ENCODE assay signal across 1 cellular context in the genomic region with DNA sequence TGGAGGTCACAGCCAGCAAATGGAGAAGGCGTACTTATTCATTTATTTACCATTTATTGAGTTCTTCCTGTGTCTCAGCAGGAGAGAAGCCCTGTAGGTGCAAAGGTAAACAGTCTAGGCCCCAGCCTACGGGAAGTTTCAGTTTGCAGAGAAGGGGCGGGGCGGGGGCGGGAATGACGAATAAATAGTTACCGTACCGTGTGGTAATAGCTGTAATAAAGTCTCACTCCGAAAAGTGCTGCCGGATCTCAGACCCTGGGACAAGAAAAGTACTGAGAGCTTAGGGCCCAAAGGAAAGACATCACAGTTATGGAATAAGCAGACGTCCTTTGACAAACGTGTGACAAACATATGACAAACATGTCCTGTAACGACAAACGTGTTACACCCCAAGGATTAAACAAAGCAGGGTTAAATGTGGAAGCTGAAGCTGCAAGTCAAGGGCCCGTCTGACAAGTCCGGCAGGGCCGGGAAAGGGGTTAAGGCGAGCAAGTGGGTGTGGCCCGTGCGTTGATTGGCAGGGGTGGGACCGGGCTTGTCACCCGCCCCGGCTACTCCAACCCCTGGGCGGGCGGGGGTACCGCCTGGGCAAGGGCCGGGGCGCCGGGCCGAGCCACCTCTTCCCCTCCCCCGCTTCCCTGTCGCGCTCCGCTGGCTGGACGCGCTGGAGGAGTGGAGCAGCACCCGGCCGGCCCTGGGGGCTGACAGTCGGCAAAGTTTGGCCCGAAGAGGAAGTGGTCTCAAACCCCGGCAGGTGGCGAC.
TF ChIP-seq lines count a peak whose summit lies in the region.

A gene with protein sequence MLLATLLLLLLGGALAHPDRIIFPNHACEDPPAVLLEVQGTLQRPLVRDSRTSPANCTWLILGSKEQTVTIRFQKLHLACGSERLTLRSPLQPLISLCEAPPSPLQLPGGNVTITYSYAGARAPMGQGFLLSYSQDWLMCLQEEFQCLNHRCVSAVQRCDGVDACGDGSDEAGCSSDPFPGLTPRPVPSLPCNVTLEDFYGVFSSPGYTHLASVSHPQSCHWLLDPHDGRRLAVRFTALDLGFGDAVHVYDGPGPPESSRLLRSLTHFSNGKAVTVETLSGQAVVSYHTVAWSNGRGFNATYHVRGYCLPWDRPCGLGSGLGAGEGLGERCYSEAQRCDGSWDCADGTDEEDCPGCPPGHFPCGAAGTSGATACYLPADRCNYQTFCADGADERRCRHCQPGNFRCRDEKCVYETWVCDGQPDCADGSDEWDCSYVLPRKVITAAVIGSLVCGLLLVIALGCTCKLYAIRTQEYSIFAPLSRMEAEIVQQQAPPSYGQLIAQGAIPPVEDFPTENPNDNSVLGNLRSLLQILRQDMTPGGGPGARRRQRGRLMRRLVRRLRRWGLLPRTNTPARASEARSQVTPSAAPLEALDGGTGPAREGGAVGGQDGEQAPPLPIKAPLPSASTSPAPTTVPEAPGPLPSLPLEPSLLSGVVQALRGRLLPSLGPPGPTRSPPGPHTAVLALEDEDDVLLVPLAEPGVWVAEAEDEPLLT (plus strand): TSS at position 541 of the 762 bp plus-strand sequence. CDS start 564 bp downstream, outside the sequence.

TF ChIP-seq in HepG2, 621 proteins besides CTCF, POLR2A, EP300 and RAD21 (continued from another document and continues in another):
- TF ChIP-seq, protein P1, sequence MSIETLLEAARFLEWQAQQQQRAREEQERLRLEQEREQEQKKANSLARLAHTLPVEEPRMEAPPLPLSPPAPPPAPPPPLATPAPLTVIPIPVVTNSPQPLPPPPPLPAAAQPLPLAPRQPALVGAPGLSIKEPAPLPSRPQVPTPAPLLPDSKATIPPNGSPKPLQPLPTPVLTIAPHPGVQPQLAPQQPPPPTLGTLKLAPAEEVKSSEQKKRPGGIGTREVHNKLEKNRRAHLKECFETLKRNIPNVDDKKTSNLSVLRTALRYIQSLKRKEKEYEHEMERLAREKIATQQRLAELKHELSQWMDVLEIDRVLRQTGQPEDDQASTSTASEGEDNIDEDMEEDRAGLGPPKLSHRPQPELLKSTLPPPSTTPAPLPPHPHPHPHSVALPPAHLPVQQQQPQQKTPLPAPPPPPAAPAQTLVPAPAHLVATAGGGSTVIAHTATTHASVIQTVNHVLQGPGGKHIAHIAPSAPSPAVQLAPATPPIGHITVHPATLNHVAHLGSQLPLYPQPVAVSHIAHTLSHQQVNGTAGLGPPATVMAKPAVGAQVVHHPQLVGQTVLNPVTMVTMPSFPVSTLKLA (IDR thresholded peaks at IDR 0.05): no peak
- TF ChIP-seq SIX4 (CRISPR knock-in tag; IDR thresholded peaks at IDR 0.05) (peak; percentile 89), ZNF253 (CRISPR knock-in tag; IDR thresholded peaks at IDR 0.05; ENCODE audit: borderline replicate concordance) (peak; percentile 77; the same call in 1 of the 2 replicates), SP5 (CRISPR knock-in tag; IDR thresholded peaks at IDR 0.05; ENCODE audit: borderline replicate concordance, low read depth) (peak; percentile 96), GATAD1 (CRISPR knock-in tag; IDR thresholded peaks at IDR 0.05) (peak; percentile 63), TCF7L2 (IDR thresholded peaks at IDR 0.05; ENCODE audit: low read depth, low read length) (no peak), HDAC2 (CRISPR knock-in tag; IDR thresholded peaks at IDR 0.05) (peak; percentile 81), PCBP1 (IDR thresholded peaks at IDR 0.05; ENCODE audit: borderline replicate concordance, low read depth, low read length) (peak; percentile 74; the same call in 1 of the 2 replicates), POLR2AphosphoS5 (IDR thresholded peaks at IDR 0.05; ENCODE audit: low read depth, low read length) (peak; percentile 80), CC2D1A (CRISPR knock-in tag; IDR thresholded peaks at IDR 0.05) (peak; percentile 80; the same call in 1 of the 2 replicates), RFX1 (IDR thresholded peaks at IDR 0.05) (no peak), MYNN (CRISPR knock-in tag; IDR thresholded peaks at IDR 0.05; ENCODE audit: low read depth) (no peak; the same call in 1 of the 2 replicates), SNAI1 (CRISPR knock-in tag; IDR thresholded peaks at IDR 0.05; ENCODE audit: borderline replicate concordance) (peak; percentile 98; the same call in 1 of the 2 replicates), SUZ12 (IDR thresholded peaks at IDR 0.05; ENCODE audit: low read depth, low read length) (no peak), HNRNPL (IDR thresholded peaks at IDR 0.05; ENCODE audit: low read depth, low read length) (peak; percentile 78; the same call in 1 of the 2 replicates), ZNF567 (CRISPR knock-in tag; IDR thresholded peaks at IDR 0.05; ENCODE audit: borderline replicate concordance) (no peak; the same call in 1 of the 2 replicates), HES4 (CRISPR knock-in tag; IDR thresholded peaks at IDR 0.05; ENCODE audit: borderline replicate concordance) (0 out of 2 replicates have a peak, but pooled peaks have one; percentile 56), MEIS2 (CRISPR knock-in tag; IDR thresholded peaks at IDR 0.05) (peak; percentile 99), NFE2 (CRISPR knock-in tag; IDR thresholded peaks at IDR 0.05) (no peak), ZNF746 (CRISPR knock-in tag; IDR thresholded peaks at IDR 0.05) (peak; percentile 89; the same call in 1 of the 2 replicates), ZNF432 (CRISPR knock-in tag; IDR thresholded peaks at IDR 0.05; ENCODE audit: borderline replicate concordance) (no peak), TOE1 (CRISPR knock-in tag; IDR thresholded peaks at IDR 0.05) (peak; percentile 81; the same call in 1 of the 2 replicates), CEBPG (CRISPR knock-in tag; IDR thresholded peaks at IDR 0.05) (no peak; the same call in 1 of the 2 replicates), KLF11 (CRISPR knock-in tag; IDR thresholded peaks at IDR 0.05) (peak; percentile 39; the same call in 1 of the 2 replicates), PAWR (CRISPR knock-in tag; IDR thresholded peaks at IDR 0.05; ENCODE audit: borderline replicate concordance) (no peak), ZNF557 (CRISPR knock-in tag; IDR thresholded peaks at IDR 0.05) (0 out of 2 replicates have a peak, but pooled peaks have one; percentile 78), ZFP62 (CRISPR knock-in tag; IDR thresholded peaks at IDR 0.05) (no peak; the same call in 1 of the 2 replicates), ASH2L (IDR thresholded peaks at IDR 0.05; ENCODE audit: insufficient read length, low read depth, low read length) (peak; percentile 99), TP53 (CRISPR knock-in tag; conservative IDR thresholded peaks at IDR 0.05) (0 out of 2 replicates have a peak, but pooled peaks have one; percentile 66), CEBPB (IDR thresholded peaks at IDR 0.05; ENCODE audit: borderline replicate concordance, low read depth, low read length) (peak; percentile 18; the same call in 1 of the 2 replicates), ZNF891 (CRISPR knock-in tag; IDR thresholded peaks at IDR 0.05) (peak; percentile 92), GLI4 (CRISPR knock-in tag; IDR thresholded peaks at IDR 0.05; ENCODE audit: borderline replicate concordance) (peak; percentile 97; the same call in 1 of the 2 replicates), ZNF30 (CRISPR knock-in tag; IDR thresholded peaks at IDR 0.05) (0 out of 2 replicates have a peak, but pooled peaks have one; percentile 24), MBD4 (IDR thresholded peaks at IDR 0.05; ENCODE audit: borderline replicate concordance, low read length) (no peak; the same call in 1 of the 2 replicates), ZFX (CRISPR knock-in tag; IDR thresholded peaks at IDR 0.05; ENCODE audit: low read depth) (peak; percentile 93), JARID2 (CRISPR knock-in tag; IDR thresholded peaks at IDR 0.05; ENCODE audit: insufficient replicate concordance) (no peak), TEAD2 (CRISPR knock-in tag; IDR thresholded peaks at IDR 0.05) (peak; percentile 69; the same call in 1 of the 2 replicates), ZNF549 (CRISPR knock-in tag; IDR thresholded peaks at IDR 0.05) (no peak), FOXK2 (IDR thresholded peaks at IDR 0.05) (0 out of 2 replicates have a peak, but pooled peaks have one; percentile 35), TAF1 (CRISPR knock-in tag; IDR thresholded peaks at IDR 0.05) (peak; percentile 87), NR2F6 (IDR thresholded peaks at IDR 0.05) (peak; percentile 88), NR2F6 (CRISPR knock-in tag; IDR thresholded peaks at IDR 0.05) (peak; percentile 87)
- TF ChIP-seq, protein P2, sequence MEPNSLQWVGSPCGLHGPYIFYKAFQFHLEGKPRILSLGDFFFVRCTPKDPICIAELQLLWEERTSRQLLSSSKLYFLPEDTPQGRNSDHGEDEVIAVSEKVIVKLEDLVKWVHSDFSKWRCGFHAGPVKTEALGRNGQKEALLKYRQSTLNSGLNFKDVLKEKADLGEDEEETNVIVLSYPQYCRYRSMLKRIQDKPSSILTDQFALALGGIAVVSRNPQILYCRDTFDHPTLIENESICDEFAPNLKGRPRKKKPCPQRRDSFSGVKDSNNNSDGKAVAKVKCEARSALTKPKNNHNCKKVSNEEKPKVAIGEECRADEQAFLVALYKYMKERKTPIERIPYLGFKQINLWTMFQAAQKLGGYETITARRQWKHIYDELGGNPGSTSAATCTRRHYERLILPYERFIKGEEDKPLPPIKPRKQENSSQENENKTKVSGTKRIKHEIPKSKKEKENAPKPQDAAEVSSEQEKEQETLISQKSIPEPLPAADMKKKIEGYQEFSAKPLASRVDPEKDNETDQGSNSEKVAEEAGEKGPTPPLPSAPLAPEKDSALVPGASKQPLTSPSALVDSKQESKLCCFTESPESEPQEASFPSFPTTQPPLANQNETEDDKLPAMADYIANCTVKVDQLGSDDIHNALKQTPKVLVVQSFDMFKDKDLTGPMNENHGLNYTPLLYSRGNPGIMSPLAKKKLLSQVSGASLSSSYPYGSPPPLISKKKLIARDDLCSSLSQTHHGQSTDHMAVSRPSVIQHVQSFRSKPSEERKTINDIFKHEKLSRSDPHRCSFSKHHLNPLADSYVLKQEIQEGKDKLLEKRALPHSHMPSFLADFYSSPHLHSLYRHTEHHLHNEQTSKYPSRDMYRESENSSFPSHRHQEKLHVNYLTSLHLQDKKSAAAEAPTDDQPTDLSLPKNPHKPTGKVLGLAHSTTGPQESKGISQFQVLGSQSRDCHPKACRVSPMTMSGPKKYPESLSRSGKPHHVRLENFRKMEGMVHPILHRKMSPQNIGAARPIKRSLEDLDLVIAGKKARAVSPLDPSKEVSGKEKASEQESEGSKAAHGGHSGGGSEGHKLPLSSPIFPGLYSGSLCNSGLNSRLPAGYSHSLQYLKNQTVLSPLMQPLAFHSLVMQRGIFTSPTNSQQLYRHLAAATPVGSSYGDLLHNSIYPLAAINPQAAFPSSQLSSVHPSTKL (CRISPR knock-in tag; IDR thresholded peaks at IDR 0.05): peak; percentile 89
- TF ChIP-seq, protein P3, sequence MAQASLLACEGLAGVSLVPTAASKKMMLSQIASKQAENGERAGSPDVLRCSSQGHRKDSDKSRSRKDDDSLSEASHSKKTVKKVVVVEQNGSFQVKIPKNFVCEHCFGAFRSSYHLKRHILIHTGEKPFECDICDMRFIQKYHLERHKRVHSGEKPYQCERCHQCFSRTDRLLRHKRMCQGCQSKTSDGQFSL (CRISPR knock-in tag; IDR thresholded peaks at IDR 0.05): peak; percentile 74
- TF ChIP-seq, protein P4, sequence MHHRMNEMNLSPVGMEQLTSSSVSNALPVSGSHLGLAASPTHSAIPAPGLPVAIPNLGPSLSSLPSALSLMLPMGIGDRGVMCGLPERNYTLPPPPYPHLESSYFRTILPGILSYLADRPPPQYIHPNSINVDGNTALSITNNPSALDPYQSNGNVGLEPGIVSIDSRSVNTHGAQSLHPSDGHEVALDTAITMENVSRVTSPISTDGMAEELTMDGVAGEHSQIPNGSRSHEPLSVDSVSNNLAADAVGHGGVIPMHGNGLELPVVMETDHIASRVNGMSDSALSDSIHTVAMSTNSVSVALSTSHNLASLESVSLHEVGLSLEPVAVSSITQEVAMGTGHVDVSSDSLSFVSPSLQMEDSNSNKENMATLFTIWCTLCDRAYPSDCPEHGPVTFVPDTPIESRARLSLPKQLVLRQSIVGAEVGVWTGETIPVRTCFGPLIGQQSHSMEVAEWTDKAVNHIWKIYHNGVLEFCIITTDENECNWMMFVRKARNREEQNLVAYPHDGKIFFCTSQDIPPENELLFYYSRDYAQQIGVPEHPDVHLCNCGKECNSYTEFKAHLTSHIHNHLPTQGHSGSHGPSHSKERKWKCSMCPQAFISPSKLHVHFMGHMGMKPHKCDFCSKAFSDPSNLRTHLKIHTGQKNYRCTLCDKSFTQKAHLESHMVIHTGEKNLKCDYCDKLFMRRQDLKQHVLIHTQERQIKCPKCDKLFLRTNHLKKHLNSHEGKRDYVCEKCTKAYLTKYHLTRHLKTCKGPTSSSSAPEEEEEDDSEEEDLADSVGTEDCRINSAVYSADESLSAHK (CRISPR knock-in tag; IDR thresholded peaks at IDR 0.05; ENCODE audit: borderline replicate concordance): peak; percentile 83; the same call in 1 of the 2 replicates
- TF ChIP-seq, protein P5, sequence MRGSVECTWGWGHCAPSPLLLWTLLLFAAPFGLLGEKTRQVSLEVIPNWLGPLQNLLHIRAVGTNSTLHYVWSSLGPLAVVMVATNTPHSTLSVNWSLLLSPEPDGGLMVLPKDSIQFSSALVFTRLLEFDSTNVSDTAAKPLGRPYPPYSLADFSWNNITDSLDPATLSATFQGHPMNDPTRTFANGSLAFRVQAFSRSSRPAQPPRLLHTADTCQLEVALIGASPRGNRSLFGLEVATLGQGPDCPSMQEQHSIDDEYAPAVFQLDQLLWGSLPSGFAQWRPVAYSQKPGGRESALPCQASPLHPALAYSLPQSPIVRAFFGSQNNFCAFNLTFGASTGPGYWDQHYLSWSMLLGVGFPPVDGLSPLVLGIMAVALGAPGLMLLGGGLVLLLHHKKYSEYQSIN (CRISPR knock-in tag; IDR thresholded peaks at IDR 0.05; ENCODE audit: borderline replicate concordance): no peak
- TF ChIP-seq, protein P6, sequence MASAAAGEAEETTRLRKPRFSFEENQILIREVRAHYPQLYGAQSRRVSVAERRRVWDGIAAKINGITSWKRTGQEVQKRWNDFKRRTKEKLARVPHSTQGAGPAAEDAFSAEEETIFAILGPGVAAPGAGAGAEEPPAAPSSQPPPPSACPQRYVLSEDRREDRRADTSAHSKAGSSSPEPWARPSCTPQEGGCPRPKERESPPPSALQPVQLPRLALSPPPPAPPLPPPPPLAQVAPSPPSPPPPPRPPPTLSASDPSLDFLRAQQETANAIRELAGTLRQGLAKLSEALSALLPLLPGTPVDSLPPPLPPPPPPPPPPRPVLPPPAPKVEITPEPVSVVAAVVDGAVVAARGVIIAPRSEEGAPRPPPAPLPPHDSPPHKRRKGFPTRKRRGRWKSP (CRISPR knock-in tag; IDR thresholded peaks at IDR 0.05): peak; percentile 86
- TF ChIP-seq, protein P7, sequence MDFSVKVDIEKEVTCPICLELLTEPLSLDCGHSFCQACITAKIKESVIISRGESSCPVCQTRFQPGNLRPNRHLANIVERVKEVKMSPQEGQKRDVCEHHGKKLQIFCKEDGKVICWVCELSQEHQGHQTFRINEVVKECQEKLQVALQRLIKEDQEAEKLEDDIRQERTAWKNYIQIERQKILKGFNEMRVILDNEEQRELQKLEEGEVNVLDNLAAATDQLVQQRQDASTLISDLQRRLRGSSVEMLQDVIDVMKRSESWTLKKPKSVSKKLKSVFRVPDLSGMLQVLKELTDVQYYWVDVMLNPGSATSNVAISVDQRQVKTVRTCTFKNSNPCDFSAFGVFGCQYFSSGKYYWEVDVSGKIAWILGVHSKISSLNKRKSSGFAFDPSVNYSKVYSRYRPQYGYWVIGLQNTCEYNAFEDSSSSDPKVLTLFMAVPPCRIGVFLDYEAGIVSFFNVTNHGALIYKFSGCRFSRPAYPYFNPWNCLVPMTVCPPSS (IDR thresholded peaks at IDR 0.05): no peak
- TF ChIP-seq, protein P8, sequence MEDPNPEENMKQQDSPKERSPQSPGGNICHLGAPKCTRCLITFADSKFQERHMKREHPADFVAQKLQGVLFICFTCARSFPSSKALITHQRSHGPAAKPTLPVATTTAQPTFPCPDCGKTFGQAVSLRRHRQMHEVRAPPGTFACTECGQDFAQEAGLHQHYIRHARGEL (CRISPR knock-in tag; IDR thresholded peaks at IDR 0.05): no peak; the same call in none of the 2 replicates
